1 cellular context compared by ENCODE assay signal in genomic region chr11:924406-925157, GRCh38.
TF ChIP-seq lines count a peak whose summit lies in the region.

No MANE protein-coding gene starts in this region.

TF ChIP-seq in endothelial cell of umbilical vein, 7 proteins besides CTCF, POLR2A, EP300 and RAD21:
- TF ChIP-seq GATA2 (IDR thresholded peaks at IDR 0.05; ENCODE audit: insufficient read depth, insufficient read length, low read depth, low read length): no peak
- TF ChIP-seq MAX (IDR thresholded peaks at IDR 0.05; ENCODE audit: insufficient read depth, insufficient read length): no peak
- no peak for TF ChIP-seq JUN (IDR thresholded peaks at IDR 0.05; ENCODE audit: borderline replicate concordance, insufficient read depth, insufficient read length, low read depth)
- TF ChIP-seq POLR2AphosphoS5 (IDR thresholded peaks at IDR 0.05; ENCODE audit: insufficient read depth, low read depth, low read length): no peak
- TF ChIP-seq MYC (IDR thresholded peaks at IDR 0.05; ENCODE audit: low read depth, low read length): no peak
- no peak for TF ChIP-seq FOS (IDR thresholded peaks at IDR 0.05; ENCODE audit: borderline replicate concordance, insufficient read depth, low read length)
- no peak for TF ChIP-seq EZH2 (IDR thresholded peaks at IDR 0.05; ENCODE audit: borderline replicate concordance, low read depth, low read length, severe bottlenecking)
